Comparison of ENCODE assay signal across 11 cellular contexts in genomic region chr18:78964727-78965126, GRCh38. TPM values are rescaled to one million over a fixed set of nuclear protein-coding genes. Genes with fewer than 3 reads are reported as not detected.
"Had no signal": no experiment of that assay in that cellular context is flagged by ENCODE, and none has a peak within 500 bp of the region (broad histone marks: within the 10 kb centered on the region; RNA-seq: fewer than 3 reads in every experiment).

No MANE protein-coding gene starts in this region.

RNA-seq across cellular contexts. Expression of gene SALL3, which starts 14.9 kb away (rescaled TPM):
- total RNA-seq: activated B cell treated with CpG ODN at 0.5 μM for 24 hours; activated CD4-positive, alpha-beta memory T cell treated with anti-CD3 and anti-CD28 coated beads for 36 hours; activated CD4-positive, alpha-beta memory T cell treated with anti-CD3 and anti-CD28 coated beads, Interleukin-2, amount 10 ng/mL, durations not matched to agents 7 days and 5 days; activated CD4-positive, alpha-beta T cell treated with anti-CD3 and anti-CD28 coated beads for 36 hours; activated CD4-positive, alpha-beta T cell treated with anti-CD3 and anti-CD28 coated beads, Interleukin-2, amount 10 ng/mL, durations not matched to agents 24 days and 14 days; activated CD4-positive, alpha-beta T cell treated with anti-CD3 and anti-CD28 coated beads, Interleukin-2, amount 10 ng/mL, durations not matched to agents 7 days and 5 days; activated CD8-positive, alpha-beta T cell treated with anti-CD3 and anti-CD28 coated beads for 36 hours; activated CD8-positive, alpha-beta T cell treated with anti-CD3 and anti-CD28 coated beads, Interleukin-2, amount 10 ng/mL, durations not matched to agents 7 days and 5 days; T-helper 1 cell treated with Interleukin-12 subunit alpha and Interleukin-12 subunit beta and Interleukin-4 antibody, amounts not matched to agents 30 ng/mL and 1 ng/mL, for 36 hours; T-helper 17 cell; T-helper 2 cell treated with Interferon-gamma antibody and Interleukin-4, amounts not matched to agents 100 ng/mL and 5 ng/mL, for 36 hours had no signal
